In genomic region chr4:17577660-17578481, GRCh38 we compare ENCODE assay signal across 8 cellular contexts. TPM values are rescaled to one million over a fixed set of nuclear protein-coding genes. Genes with fewer than 3 reads are reported as not detected.
DNase-seq lines count a peak whose midpoint lies in the region; ATAC-seq, FAIRE-seq and TF ChIP-seq lines count a peak whose summit lies in the region.

No MANE protein-coding gene starts in this region.

- H3K36me3 Mint-ChIP-seq in T-helper 1 cell treated with Interleukin-12 subunit alpha and Interleukin-12 subunit beta and Interleukin-4 antibody, amounts not matched to agents 30 μg/mL and 1 μg/mL, for 36 hours (ENCODE audit: low read depth) = peaks cover 26% of the 10 kb centered on the region

- TF ChIP-seq CTCF in bronchial epithelial cell (IDR thresholded peaks at IDR 0.05; ENCODE audit: insufficient read depth, low read length, severe bottlenecking) (peak; percentile 9), kidney epithelial cell (IDR thresholded peaks at IDR 0.05; ENCODE audit: insufficient read depth, low read length, poor library complexity, severe bottlenecking) (peak; percentile 11)

- H3K4me3 ChIP-seq in bronchial epithelial cell (ENCODE audit: low read depth, low read length) (peak overlapping the region; percentile 90), kidney epithelial cell (ENCODE audit: low read depth, low read length) (peak overlapping the region; percentile 76)

- peak overlapping the region; percentile 98 for H3K27ac Mint-ChIP-seq in T-helper 1 cell treated with Interleukin-12 subunit alpha and Interleukin-12 subunit beta and Interleukin-4 antibody, amounts not matched to agents 30 μg/mL and 1 μg/mL, for 36 hours

- peak overlapping the region; percentile 93 for H3K4me3 Mint-ChIP-seq in T-helper 1 cell treated with Interleukin-12 subunit alpha and Interleukin-12 subunit beta and Interleukin-4 antibody, amounts not matched to agents 30 μg/mL and 1 μg/mL, for 36 hours

- H3K9me3 Mint-ChIP-seq in T-helper 1 cell treated with Interleukin-12 subunit alpha and Interleukin-12 subunit beta and Interleukin-4 antibody, amounts not matched to agents 30 μg/mL and 1 μg/mL, for 36 hours = no peaks in the 10 kb centered on the region

- H3K27me3 ChIP-seq in bronchial epithelial cell (ENCODE audit: control insufficient read depth, insufficient read depth, low read length) (no peaks in the 10 kb centered on the region), kidney epithelial cell (ENCODE audit: control insufficient read depth, insufficient read depth, low read length) (no peaks in the 10 kb centered on the region)

- peaks cover 6% of the 10 kb centered on the region for H3K36me3 ChIP-seq in bronchial epithelial cell (ENCODE audit: control insufficient read depth, insufficient read depth, low read length)
- no peaks in the 10 kb centered on the region for H3K36me3 ChIP-seq in kidney epithelial cell (ENCODE audit: control insufficient read depth, insufficient read depth, low read length)

- ATAC-seq in GM19035 (IDR thresholded peaks at IDR 0.05; ENCODE audit: unreplicated experiment) (peak; percentile 9), HG03439 (IDR thresholded peaks at IDR 0.05; ENCODE audit: unreplicated experiment) (peak; percentile 20)

- H3K4me1 Mint-ChIP-seq in T-helper 1 cell treated with Interleukin-12 subunit alpha and Interleukin-12 subunit beta and Interleukin-4 antibody, amounts not matched to agents 30 μg/mL and 1 μg/mL, for 36 hours (ENCODE audit: low read depth) = peaks cover 40% of the 10 kb centered on the region

- FAIRE-seq in bronchial epithelial cell (lab: Jason Lieb, UNC) = no peak

- H3K27me3 Mint-ChIP-seq in T-helper 1 cell treated with Interleukin-12 subunit alpha and Interleukin-12 subunit beta and Interleukin-4 antibody, amounts not matched to agents 30 μg/mL and 1 μg/mL, for 36 hours (ENCODE audit: low read depth) = no peaks in the 10 kb centered on the region

- DNase-seq in Ammon's horn (ENCODE audit: low spot score) = peak; percentile 39
- peak; percentile 18 for DNase-seq in bronchial epithelial cell (ENCODE audit: low read depth)
- DNase-seq in kidney epithelial cell (ENCODE audit: low read depth) = no peak
- peak; percentile 52 for DNase-seq in stimulated activated CD4-positive, alpha-beta T cell treated with anti-CD3 and anti-CD28 coated beads, Interleukin-15, amount 100 ng/mL, for 24 hours
- DNase-seq in HPDE6-E6E7 (ENCODE audit: extremely low spot score) = no peak

RNA-seq across cellular contexts. Expression of gene LAP3, which starts 0.9 kb away (rescaled TPM):
- total RNA-seq in bronchial epithelial cell (47.7 and 72.4 TPM in 2 replicates), kidney epithelial cell (52.0 and 66.1 TPM in 2 replicates)

RNA-seq across cellular contexts. Expression of gene MED28, which starts 36.6 kb away (rescaled TPM):
- total RNA-seq in bronchial epithelial cell = 9.1 and 12.4 TPM in 2 replicates
- total RNA-seq in kidney epithelial cell = 8.9 and 11.4 TPM in 2 replicates

Comparison
In these comparisons a context has a peak if more than half of its experiments do, and no peak if none do; other contexts are left out.
1. DNase-seq: peak in Ammon's horn (single experiment), bronchial epithelial cell (single experiment) and stimulated activated CD4-positive, alpha-beta T cell treated with anti-CD3 and anti-CD28 coated beads, Interleukin-15, amount 100 ng/mL, for 24 hours (single experiment); none in kidney epithelial cell (single experiment) and HPDE6-E6E7 (single experiment).